Comparison of ENCODE assay signal across 24 cellular contexts in genomic region chr20:14223806-14224205, GRCh38.
A peak's percentile ranks its signal among the peaks of the same experiment; 100 is the strongest.
DNase-seq lines count a peak whose midpoint lies in the region; ATAC-seq and TF ChIP-seq lines count a peak whose summit lies in the region.
"Had no signal": no experiment of that assay in that cellular context is flagged by ENCODE, and none has a peak within 500 bp of the region (broad histone marks: within the 10 kb centered on the region; RNA-seq: fewer than 3 reads in every experiment).

No MANE protein-coding gene starts in this region.

- no peak overlapping the region for H3K4me3 ChIP-seq in RWPE2 (ENCODE audit: severe bottlenecking)
- H3K4me3 ChIP-seq in retinal pigment epithelial cell (ENCODE audit: low read length) = no peak overlapping the region
- H3K4me3 ChIP-seq in right cardiac atrium (ENCODE audit: low read length) = no peak overlapping the region
- H3K4me3 ChIP-seq: GM23338, K562, MG63, SK-N-MC had no signal

- ATAC-seq in RWPE2 (ENCODE audit: low read depth) = no peak
- ATAC-seq in GM19455 (IDR thresholded peaks at IDR 0.05; ENCODE audit: unreplicated experiment) = no peak
- no peak for ATAC-seq in right cardiac atrium
- ATAC-seq: CD8-positive, alpha-beta T cell; GM23338; K562; Panc1 had no signal

- intact Hi-C loops in right cardiac atrium (cut with DNase I) = no loop called here

- no peaks in the 10 kb centered on the region for H3K27me3 ChIP-seq in RWPE2 (ENCODE audit: insufficient read depth, poor library complexity, severe bottlenecking)
- H3K27me3 ChIP-seq in right cardiac atrium (ENCODE audit: control insufficient read depth, insufficient read depth) = no peaks in the 10 kb centered on the region
- H3K27me3 ChIP-seq: MG63 had no signal

- H3K9me3 ChIP-seq in RWPE2 (ENCODE audit: severe bottlenecking) (no peaks in the 10 kb centered on the region), right cardiac atrium (ENCODE audit: control insufficient read depth, low read length) (no peaks in the 10 kb centered on the region)
- H3K9me3 ChIP-seq: MG63 had no signal

- no peaks in the 10 kb centered on the region for H3K36me3 ChIP-seq in RWPE2 (ENCODE audit: low read depth)
- H3K36me3 ChIP-seq: MG63 had no signal

- H3K27ac ChIP-seq in RWPE2 (ENCODE audit: poor library complexity, severe bottlenecking) (peak overlapping the region; percentile 17), right cardiac atrium (ENCODE audit: low read length) (no peak overlapping the region)
- H3K27ac ChIP-seq: C4-2B, RWPE1, SK-N-MC had no signal

- peaks cover 25% of the 10 kb centered on the region for H3K4me1 ChIP-seq in RWPE2 (ENCODE audit: insufficient read depth, poor library complexity, severe bottlenecking)
- H3K4me1 ChIP-seq in right cardiac atrium (ENCODE audit: control insufficient read depth, insufficient read depth, low read length) = no peaks in the 10 kb centered on the region

- TF ChIP-seq CTCF in RWPE2 (IDR thresholded peaks at IDR 0.05; ENCODE audit: poor library complexity, severe bottlenecking) (no peak), retinal pigment epithelial cell (conservative IDR thresholded peaks at IDR 0.05; ENCODE audit: low read depth, low read length) (no peak)

- 77% methylated on average over 3 of the region's 3 CpGs for WGBS in right cardiac atrium

- DNase-seq in M059J (ENCODE audit: low read depth) = peak; percentile 26
- DNase-seq in RWPE2 (ENCODE audit: low spot score) = no peak
- peak; percentile 61 for DNase-seq in islet precursor cell
- peak; percentile 43 for DNase-seq in retinal pigment epithelial cell (ENCODE audit: low read depth)
- DNase-seq in right cardiac atrium = no peak
- DNase-seq in effector CD8-positive, alpha-beta T cell (lab: John Stamatoyannopoulos, UW) = no peak
- DNase-seq: CD8-positive, alpha-beta T cell; DMS79 treated with DMSO at 0.1 percent for 48 hours; H9; HFFc6; Kasumi-1; MG63; NCI-H1105 treated with DMSO at 0.1 percent for 48 hours; NCI-H2029; NCI-H446; NCI-H524 treated with DMSO at 0.1 percent for 48 hours; SIG-M5 had no signal

Comparison
In these comparisons a context has a peak if more than half of its experiments do, and no peak if none do; other contexts are left out.
1. DNase-seq: peak in M059J (single experiment), islet precursor cell (single experiment) and retinal pigment epithelial cell (single experiment); none in RWPE2 (single experiment), right cardiac atrium (0 of 3) and effector CD8-positive, alpha-beta T cell (single experiment).